In the genomic region with DNA sequence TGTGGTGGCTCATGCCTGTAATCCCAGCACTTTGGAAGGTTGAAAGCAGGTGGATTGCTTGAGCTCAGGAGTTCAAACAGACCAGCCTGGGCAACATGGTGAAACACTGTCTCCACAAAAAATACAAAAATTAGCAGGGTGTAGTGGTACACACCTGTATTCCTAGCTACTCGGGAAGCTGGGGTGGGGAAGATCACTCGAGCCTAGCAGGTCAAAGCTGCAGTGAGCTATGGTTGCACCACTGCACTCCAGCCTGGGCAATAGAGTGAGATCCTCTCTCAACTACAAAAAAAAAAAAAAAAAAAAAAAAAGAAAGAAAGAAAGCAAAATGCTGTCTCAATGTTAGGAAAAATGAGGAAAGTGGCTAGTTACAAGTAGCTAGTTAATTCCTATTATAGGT, we compare ENCODE assay signal across 23 cellular contexts. TPM values are rescaled to one million over a fixed set of nuclear protein-coding genes. Genes with fewer than 3 reads are reported as not detected.
DNase-seq lines count a peak whose midpoint lies in the region; ATAC-seq and TF ChIP-seq lines count a peak whose summit lies in the region.
"Had no signal": no experiment of that assay in that cellular context is flagged by ENCODE, and none has a peak within 500 bp of the region (broad histone marks: within the 10 kb centered on the region; RNA-seq: fewer than 3 reads in every experiment).

No MANE protein-coding gene starts in this region.

- no peak for DNase-seq in CD4-positive, alpha-beta memory T cell
- no peak for DNase-seq in T-helper 17 cell
- no peak for DNase-seq in left lobe of liver (ENCODE audit: low spot score)
- no peak for DNase-seq in stimulated activated CD4-positive, alpha-beta T cell treated with anti-CD3 and anti-CD28 coated beads, Interleukin-4, amount 100 ng/mL, for 4 hours
- no peak for DNase-seq in NCI-H345 treated with DMSO at 0.1 percent for 48 hours (lab: John Stamatoyannopoulos, UW; ENCODE audit: unreplicated experiment)
- DNase-seq: DMS153, DND-41, GM23248, H7, IMR-90, MM.1S, NCI-H1694, NCI-H2029 treated with DMSO at 0.1 percent for 48 hours, NCI-H2227 treated with DMSO at 0.1 percent for 48 hours, NCI-H510A, NCI-H69, Peyer's patch, SIG-M5 had no signal

- no peaks in the 10 kb centered on the region for H3K27me3 ChIP-seq in CD4-positive, alpha-beta memory T cell (ENCODE audit: insufficient read depth, low read length)
- H3K27me3 ChIP-seq in neutrophil = no peaks in the 10 kb centered on the region
- H3K27me3 ChIP-seq: Peyer's patch had no signal

- peaks cover 41 to 66% (median 51%) of the 10 kb centered on the region in 4 donors for H3K4me1 Mint-ChIP-seq in CD4-positive, alpha-beta memory T cell
- peaks cover 34% of the 10 kb centered on the region for H3K4me1 Mint-ChIP-seq in T-helper 17 cell

- H3K4me3 ChIP-seq in CD4-positive, alpha-beta memory T cell (ENCODE audit: low read length in 2 of 2) = no peak overlapping the region
- no peak overlapping the region for H3K4me3 ChIP-seq in neutrophil (ENCODE audit: low read depth in 1 of 2, low read length in 1 of 2)
- H3K4me3 ChIP-seq: GM23248, Peyer's patch, SK-N-MC had no signal

- H3K4me3 Mint-ChIP-seq in CD4-positive, alpha-beta memory T cell = no peak overlapping the region
- no peak overlapping the region for H3K4me3 Mint-ChIP-seq in T-helper 17 cell

- peaks cover 23 to 29% of the 10 kb centered on the region in 2 donors for H3K36me3 Mint-ChIP-seq in CD4-positive, alpha-beta memory T cell
- peaks cover 3% of the 10 kb centered on the region for H3K36me3 Mint-ChIP-seq in T-helper 17 cell (ENCODE audit: low read depth)

- TF ChIP-seq CTCF in neutrophil (IDR thresholded peaks at IDR 0.05) = no peak

- no peak for ATAC-seq in T-helper 17 cell
- ATAC-seq in left lobe of liver = peak; percentile 29
- ATAC-seq in HG03439 (IDR thresholded peaks at IDR 0.05; ENCODE audit: unreplicated experiment) = no peak

- H3K27me3 Mint-ChIP-seq in CD4-positive, alpha-beta memory T cell = no peaks in the 10 kb centered on the region
- no peaks in the 10 kb centered on the region for H3K27me3 Mint-ChIP-seq in T-helper 17 cell

- no peak overlapping the region for H3K27ac ChIP-seq in CD4-positive, alpha-beta memory T cell (ENCODE audit: low read depth, low read length)
- peak overlapping the region; percentile 59 for H3K27ac ChIP-seq in neutrophil
- H3K27ac ChIP-seq: C4-2B, GM23248, KMS-11, Peyer's patch had no signal

- peaks cover 42% of the 10 kb centered on the region for H3K4me1 ChIP-seq in CD4-positive, alpha-beta memory T cell (ENCODE audit: insufficient read depth, low read length)
- H3K4me1 ChIP-seq in neutrophil (ENCODE audit: control insufficient read depth in 1 of 2, insufficient read depth in 1 of 2, low read depth in 1 of 2, low read length in 1 of 2) = peaks cover 16 to 24% of the 10 kb centered on the region in 2 experiments
- H3K4me1 ChIP-seq: Peyer's patch had no signal

- POLR2A ChIA-PET in CD4-positive, alpha-beta memory T cell (lab: Charles Lee; ENCODE audit: partially characterized antibody) = interaction anchor here (1.0 to 1.7 kb wide), 2 partner anchors 8 to 56 kb away, joined by 4 to 11 read pairs; a partner anchor contains a TSS

- intact Hi-C loops in CD4-positive, alpha-beta memory T cell (cut with micrococcal nuclease) = no loop called here

- peak overlapping the region in 4 of 7 donors; percentile 18 to 61 (median 28) for H3K27ac Mint-ChIP-seq in CD4-positive, alpha-beta memory T cell
- H3K27ac Mint-ChIP-seq in T-helper 17 cell = peak overlapping the region; percentile 39

- H3K36me3 ChIP-seq in CD4-positive, alpha-beta memory T cell (ENCODE audit: insufficient read depth, low read length) = no peaks in the 10 kb centered on the region
- H3K36me3 ChIP-seq in neutrophil = peaks cover 19% of the 10 kb centered on the region
- H3K36me3 ChIP-seq: Peyer's patch had no signal

- no peaks in the 10 kb centered on the region for H3K9me3 Mint-ChIP-seq in CD4-positive, alpha-beta memory T cell

- CTCF ChIA-PET in CD4-positive, alpha-beta memory T cell (lab: Charles Lee; ENCODE audit: partially characterized antibody) = interaction anchor here (0.8 to 3.9 kb wide), 5 partner anchors 9 to 64 kb away, joined by 3 to 13 read pairs (median 7); no protein-coding TSS in a partner anchor

- no peaks in the 10 kb centered on the region for H3K9me3 ChIP-seq in CD4-positive, alpha-beta memory T cell (ENCODE audit: control insufficient read depth in 1 of 2, low read length in 2 of 2)
- H3K9me3 ChIP-seq in T-helper 17 cell (ENCODE audit: control insufficient read depth, low read length, poor library complexity, severe bottlenecking) (no peaks in the 10 kb centered on the region), neutrophil (no peaks in the 10 kb centered on the region)
- H3K9me3 ChIP-seq: Peyer's patch had no signal

RNA-seq across cellular contexts. Expression of a gene that starts 56.8 kb away (rescaled TPM):
- total RNA-seq in CD4-positive, alpha-beta memory T cell = 100 to 1,000 TPM; 218 to 224 TPM
- polyA plus RNA-seq in CD4-positive, alpha-beta memory T cell = 10 to 100 TPM; 14.5 to 51.5 TPM
- total RNA-seq in T-helper 17 cell = 100 to 1,000 TPM; 179 to 202 TPM
- 79.9 TPM for total RNA-seq in left lobe of liver

RNA-seq across cellular contexts. Expression of a gene that starts 57.3 kb away (rescaled TPM):
- total RNA-seq in CD4-positive, alpha-beta memory T cell = under 1 TPM; 0.55 to 0.75 TPM
- 1 to 10 TPM in 1 of 2 donors, under 1 TPM in 1; 0.56 to 2.2 TPM for polyA plus RNA-seq in CD4-positive, alpha-beta memory T cell
- under 1 TPM; 0.75 to 0.83 TPM for total RNA-seq in T-helper 17 cell
- total RNA-seq in left lobe of liver = 1.1 TPM
